Comparison of ENCODE assay signal across 21 cellular contexts in genomic region chr12:111352300-111352993, GRCh38.
"Had no signal": no experiment of that assay in that cellular context is flagged by ENCODE, and none has a peak within 500 bp of the region (broad histone marks: within the 10 kb centered on the region; RNA-seq: fewer than 3 reads in every experiment).

No MANE protein-coding gene starts in this region.

- H3K36me3 ChIP-seq: gastrocnemius medialis, left lung, ovary, sigmoid colon, stomach, thyroid gland, vagina had no signal

- H3K27me3 ChIP-seq: dorsolateral prefrontal cortex, gastrocnemius medialis, left lung, ovary, sigmoid colon, stomach, thyroid gland, vagina had no signal

- H3K9me3 ChIP-seq: psoas muscle, thyroid gland had no signal

- ATAC-seq: gastrocnemius medialis; left lung; naive thymus-derived CD8-positive, alpha-beta T cell; right cardiac atrium; stimulated activated memory B cell treated with anti-CD40 and anti-IgM and Interleukin-4, amounts not matched to agents 10 μg/mL and 1 μg/mL and 100 μg/mL, for 72 hours had no signal

- H3K4me3 ChIP-seq: dorsolateral prefrontal cortex, gastrocnemius medialis, left lung, ovary, psoas muscle, sigmoid colon, stomach, thyroid gland, vagina had no signal

- H3K4me1 ChIP-seq: gastrocnemius medialis, left lung, psoas muscle, sigmoid colon, stomach, thyroid gland, vagina had no signal

- DNase-seq: dorsolateral prefrontal cortex; effector memory CD4-positive, alpha-beta T cell; gastrocnemius medialis; head of caudate nucleus; kidney; left lung; mesendoderm; midbrain; naive thymus-derived CD8-positive, alpha-beta T cell; nephron progenitor cell; occipital lobe; ovary; psoas muscle; right cardiac atrium; sigmoid colon; stimulated activated CD4-positive, alpha-beta T cell treated with anti-CD3 and anti-CD28 coated beads, Interleukin-4, amount 100 ng/mL, for 4 hours; stomach; thyroid gland; trophoblast cell had no signal

- H3K27ac ChIP-seq: dorsolateral prefrontal cortex, gastrocnemius medialis, left lung, ovary, psoas muscle, sigmoid colon, stomach, thyroid gland, vagina had no signal
